ENCODE assay signal across 1 cellular context in the genomic region with DNA sequence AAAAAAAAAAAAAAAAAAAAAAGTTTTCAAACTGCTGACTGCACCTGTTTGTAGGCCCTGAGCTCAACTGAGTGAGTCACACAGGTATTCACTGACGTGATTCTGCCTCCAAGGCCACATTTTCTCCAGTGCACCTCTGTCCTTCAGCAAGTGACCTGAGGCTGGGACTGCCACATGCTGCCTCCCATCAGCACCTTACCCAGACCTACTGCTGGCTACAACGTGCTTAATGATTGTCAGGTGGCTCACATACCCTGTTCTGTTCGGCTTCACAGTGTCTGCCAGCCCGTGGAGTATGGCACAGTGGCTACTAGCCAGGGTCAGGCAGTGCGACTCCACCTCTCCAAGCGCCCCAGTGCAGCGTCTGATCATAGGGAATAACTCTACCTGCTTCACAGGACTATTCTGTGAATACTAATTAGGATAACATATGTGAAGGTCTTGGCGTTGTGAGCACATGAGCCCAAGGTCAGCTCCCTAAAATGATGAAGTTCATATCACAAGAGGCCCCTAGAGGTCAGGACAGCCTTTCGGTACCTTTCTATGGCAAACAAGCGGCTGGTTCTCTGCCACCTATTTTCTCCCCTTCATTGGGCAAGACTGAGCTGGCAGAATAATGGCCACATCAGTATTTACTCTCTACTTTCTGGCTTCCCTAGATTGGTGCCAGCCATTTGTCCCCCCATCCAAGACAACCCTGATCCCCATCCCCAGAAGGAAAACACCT.
TF ChIP-seq lines count a peak whose summit lies in the region.

No MANE protein-coding gene starts in this region.

TF ChIP-seq in HepG2, 621 proteins besides CTCF, POLR2A, EP300 and RAD21 (continued from another document):
- TF ChIP-seq, protein P1, sequence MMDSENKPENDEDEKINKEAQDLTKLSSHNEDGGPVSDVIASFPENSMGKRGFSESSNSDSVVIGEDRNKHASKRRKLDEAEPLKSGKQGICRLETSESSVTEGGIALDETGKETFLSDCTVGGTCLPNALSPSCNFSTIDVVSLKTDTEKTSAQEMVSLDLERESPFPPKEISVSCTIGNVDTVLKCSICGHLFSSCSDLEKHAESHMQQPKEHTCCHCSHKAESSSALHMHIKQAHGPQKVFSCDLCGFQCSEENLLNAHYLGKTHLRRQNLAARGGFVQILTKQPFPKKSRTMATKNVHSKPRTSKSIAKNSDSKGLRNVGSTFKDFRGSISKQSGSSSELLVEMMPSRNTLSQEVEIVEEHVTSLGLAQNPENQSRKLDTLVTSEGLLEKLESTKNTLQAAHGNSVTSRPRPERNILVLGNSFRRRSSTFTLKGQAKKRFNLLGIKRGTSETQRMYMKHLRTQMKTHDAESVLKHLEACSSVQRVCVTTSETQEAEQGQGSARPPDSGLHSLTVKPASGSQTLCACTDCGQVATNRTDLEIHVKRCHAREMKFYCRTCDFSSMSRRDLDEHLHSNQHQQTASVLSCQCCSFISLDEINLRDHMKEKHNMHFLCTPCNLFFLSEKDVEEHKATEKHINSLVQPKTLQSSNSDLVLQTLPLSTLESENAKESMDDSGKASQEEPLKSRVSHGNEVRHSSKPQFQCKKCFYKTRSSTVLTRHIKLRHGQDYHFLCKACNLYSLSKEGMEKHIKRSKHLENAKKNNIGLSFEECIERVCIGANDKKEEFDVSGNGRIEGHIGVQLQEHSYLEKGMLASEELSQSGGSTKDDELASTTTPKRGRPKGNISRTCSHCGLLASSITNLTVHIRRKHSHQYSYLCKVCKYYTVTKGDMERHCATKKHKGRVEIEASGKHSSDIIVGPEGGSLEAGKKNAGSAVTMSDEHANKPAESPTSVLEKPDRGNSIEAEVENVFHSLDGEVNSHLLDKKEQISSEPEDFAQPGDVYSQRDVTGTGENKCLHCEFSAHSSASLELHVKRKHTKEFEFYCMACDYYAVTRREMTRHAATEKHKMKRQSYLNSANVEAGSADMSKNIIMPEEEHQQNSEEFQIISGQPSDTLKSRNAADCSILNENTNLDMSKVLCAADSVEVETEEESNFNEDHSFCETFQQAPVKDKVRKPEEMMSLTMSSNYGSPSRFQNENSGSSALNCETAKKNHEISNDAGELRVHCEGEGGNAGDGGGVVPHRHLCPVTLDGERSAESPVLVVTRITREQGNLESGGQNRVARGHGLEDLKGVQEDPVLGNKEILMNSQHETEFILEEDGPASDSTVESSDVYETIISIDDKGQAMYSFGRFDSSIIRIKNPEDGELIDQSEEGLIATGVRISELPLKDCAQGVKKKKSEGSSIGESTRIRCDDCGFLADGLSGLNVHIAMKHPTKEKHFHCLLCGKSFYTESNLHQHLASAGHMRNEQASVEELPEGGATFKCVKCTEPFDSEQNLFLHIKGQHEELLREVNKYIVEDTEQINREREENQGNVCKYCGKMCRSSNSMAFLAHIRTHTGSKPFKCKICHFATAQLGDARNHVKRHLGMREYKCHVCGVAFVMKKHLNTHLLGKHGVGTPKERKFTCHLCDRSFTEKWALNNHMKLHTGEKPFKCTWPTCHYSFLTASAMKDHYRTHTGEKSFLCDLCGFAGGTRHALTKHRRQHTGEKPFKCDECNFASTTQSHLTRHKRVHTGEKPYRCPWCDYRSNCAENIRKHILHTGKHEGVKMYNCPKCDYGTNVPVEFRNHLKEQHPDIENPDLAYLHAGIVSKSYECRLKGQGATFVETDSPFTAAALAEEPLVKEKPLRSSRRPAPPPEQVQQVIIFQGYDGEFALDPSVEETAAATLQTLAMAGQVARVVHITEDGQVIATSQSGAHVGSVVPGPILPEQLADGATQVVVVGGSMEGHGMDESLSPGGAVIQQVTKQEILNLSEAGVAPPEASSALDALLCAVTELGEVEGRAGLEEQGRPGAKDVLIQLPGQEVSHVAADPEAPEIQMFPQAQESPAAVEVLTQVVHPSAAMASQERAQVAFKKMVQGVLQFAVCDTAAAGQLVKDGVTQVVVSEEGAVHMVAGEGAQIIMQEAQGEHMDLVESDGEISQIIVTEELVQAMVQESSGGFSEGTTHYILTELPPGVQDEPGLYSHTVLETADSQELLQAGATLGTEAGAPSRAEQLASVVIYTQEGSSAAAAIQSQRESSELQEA (CRISPR knock-in tag; IDR thresholded peaks at IDR 0.05; ENCODE audit: not compliant biosample characterization) = no peak
- TF ChIP-seq ZNF20 (CRISPR knock-in tag; IDR thresholded peaks at IDR 0.05) (no peak), NONO (IDR thresholded peaks at IDR 0.05) (no peak), NONO (CRISPR knock-in tag; conservative IDR thresholded peaks at IDR 0.05) (0 out of 2 replicates have a peak, but pooled peaks have one; percentile 19), SYNCRIP (IDR thresholded peaks at IDR 0.05; ENCODE audit: insufficient read depth, low read depth, low read length) (no peak), KLF15 (CRISPR knock-in tag; IDR thresholded peaks at IDR 0.05; ENCODE audit: borderline replicate concordance) (no peak), PITX1 (CRISPR knock-in tag; IDR thresholded peaks at IDR 0.05) (0 out of 2 replicates have a peak, but pooled peaks have one; percentile 24), MEF2D (CRISPR knock-in tag; IDR thresholded peaks at IDR 0.05) (0 out of 2 replicates have a peak, but pooled peaks have one; percentile 49)
TF ChIP-seq in HepG2: peak in this region for 61.
